In the genomic region with DNA sequence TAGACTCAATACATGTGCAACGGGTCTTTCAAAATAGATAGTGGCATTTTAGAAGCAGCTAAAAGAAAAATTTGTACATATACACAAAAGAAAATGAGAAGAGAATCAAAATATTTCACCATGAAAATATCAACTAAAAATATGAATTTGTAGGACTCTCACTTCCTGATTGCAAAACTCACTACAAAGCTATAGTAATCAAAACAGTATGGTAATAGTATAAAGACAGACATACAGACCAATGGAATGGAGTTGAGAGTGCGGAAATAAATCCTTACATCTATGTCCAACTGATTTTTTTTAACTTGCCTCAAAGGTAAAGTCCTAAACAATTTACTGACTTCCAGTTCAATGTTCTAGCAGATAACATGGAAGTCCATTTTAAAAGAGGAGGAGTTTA, we compare ENCODE assay signal across 26 cellular contexts.
"Had no signal": no experiment of that assay in that cellular context is flagged by ENCODE, and none has a peak within 500 bp of the region (broad histone marks: within the 10 kb centered on the region; RNA-seq: fewer than 3 reads in every experiment).

No MANE protein-coding gene starts in this region.

- H2AFZ ChIP-seq: neural progenitor cell had no signal

- H3K9ac ChIP-seq: neural progenitor cell had no signal

- H3K9me3 ChIP-seq: left ventricle myocardium inferior, neutrophil, ovary, right atrium auricular region, right lobe of liver, uterus had no signal

- H3K27me3 ChIP-seq: neural progenitor cell, neutrophil, ovary, right atrium auricular region, right lobe of liver, tibial nerve, uterus had no signal

- DNase-seq: hypothalamus; immature natural killer cell; islet precursor cell; left ventricle myocardium inferior; mesendoderm; naive B cell; natural killer cell; nephron progenitor cell; occipital lobe; ovary; right lobe of liver; stimulated activated CD4-positive, alpha-beta T cell treated with anti-CD3 and anti-CD28 coated beads, Interleukin-1b, Interleukin-23, amount 100 ng/mL, for 48 hours; stimulated activated CD4-positive, alpha-beta T cell treated with anti-CD3 and anti-CD28 coated beads, Interleukin-2, amount 100 ng/mL, for 48 hours; stimulated activated CD4-positive, alpha-beta T cell treated with anti-CD3 and anti-CD28 coated beads, Interleukin-4, amount 100 ng/mL, for 4 hours; stimulated activated CD8-positive, alpha-beta memory T cell treated with anti-CD3 and anti-CD28 coated beads, Interleukin-4, amount 100 ng/mL, for 48 hours; stimulated activated naive CD4-positive, alpha-beta T cell treated with Interleukin-2 at 50 U/mL for 16 hours; stimulated activated naive CD8-positive, alpha-beta T cell treated with anti-CD3 and anti-CD28 coated beads, Interleukin-15, amount 100 ng/mL, for 72 hours; substantia nigra; uterus had no signal

- H3K4me2 ChIP-seq: neural progenitor cell, smooth muscle cell had no signal

- ATAC-seq: natural killer cell; right lobe of liver; stimulated activated memory B cell treated with anti-CD40 and anti-IgM and Interleukin-4, amounts not matched to agents 10 μg/mL and 1 μg/mL and 100 μg/mL, for 72 hours; stimulated activated naive CD8-positive, alpha-beta T cell treated with anti-CD3 and anti-CD28 coated beads, Interleukin-15, amount 100 ng/mL, for 72 hours had no signal

- H3K27ac ChIP-seq: left ventricle myocardium inferior, neural progenitor cell, neutrophil, ovary, right atrium auricular region, right lobe of liver, tibial nerve, uterus had no signal

- H3K4me1 ChIP-seq: neural progenitor cell, right atrium auricular region, right lobe of liver, uterus had no signal

- H3K4me3 ChIP-seq: left ventricle myocardium inferior, lung, neural progenitor cell, ovary, right atrium auricular region, right lobe of liver, smooth muscle cell, tibial nerve, uterus had no signal

- H3K36me3 ChIP-seq: ovary, uterus had no signal
